Comparison of ENCODE assay signal across 27 cellular contexts in genomic region chr4:53997901-53998300, GRCh38.
A peak's percentile ranks its signal among the peaks of the same experiment; 100 is the strongest.
DNase-seq lines count a peak whose midpoint lies in the region; ATAC-seq, FAIRE-seq and TF ChIP-seq lines count a peak whose summit lies in the region.
"Had no signal": no experiment of that assay in that cellular context is flagged by ENCODE, and none has a peak within 500 bp of the region (broad histone marks: within the 10 kb centered on the region; RNA-seq: fewer than 3 reads in every experiment).

No MANE protein-coding gene starts in this region.

- DNase-seq in right lobe of liver (peak in 2 of 3 donors; percentile 43 to 53), HepG2 (ENCODE audit: low spot score) (no peak), astrocyte (ENCODE audit: low read depth) (peak; percentile 62), kidney epithelial cell (ENCODE audit: low read depth) (peak; percentile 37), retina (no peak), NCI-H2171 treated with DMSO at 0.1 percent for 48 hours (lab: John Stamatoyannopoulos, UW) (no peak), NCI-H2196 (lab: John Stamatoyannopoulos, UW; ENCODE audit: unreplicated experiment) (no peak), NCI-H1436 treated with DMSO at 0.1 percent for 48 hours (lab: John Stamatoyannopoulos, UW) (no peak)
- DNase-seq: activated CD8-positive, alpha-beta memory T cell treated with anti-CD3 and anti-CD28 coated beads for 24 hours; activated effector memory CD4-positive, alpha-beta T cell treated with anti-CD3 and anti-CD28 coated beads, Interleukin-2, amount 50 U/mL, for 16 hours; CD4-positive, CD25-positive, alpha-beta regulatory T cell; cerebellar nuclear complex; DMS 273 treated with DMSO at 0.1 percent for 48 hours; dorsolateral prefrontal cortex; glutamatergic neuron; left cardiac atrium; mesendoderm; MG63; NCI-H2081 treated with DMSO at 0.1 percent for 48 hours; T-helper 2 cell had no signal

- H3K27me3 Mint-ChIP-seq in astrocyte (ENCODE audit: low read depth, unreplicated experiment): no peaks in the 10 kb centered on the region
- H3K27me3 Mint-ChIP-seq: CD4-positive, CD25-positive, alpha-beta regulatory T cell; stimulated activated naive CD8-positive, alpha-beta T cell treated with anti-CD3 and anti-CD28 coated beads, Interleukin-15, Interleukin-2, amounts not matched to agents 100 ng/mL and 50 ng/mL, for 24 hours had no signal

- H3K27me3 ChIP-seq in right lobe of liver: no peaks in the 10 kb centered on the region
- H3K27me3 ChIP-seq in HepG2 (ENCODE audit: control insufficient read depth in 1 of 2, insufficient read depth in 2 of 2, low read length in 2 of 2): no peaks in the 10 kb centered on the region
- H3K27me3 ChIP-seq in astrocyte (ENCODE audit: insufficient read depth, low read length): no peaks in the 10 kb centered on the region
- H3K27me3 ChIP-seq in kidney epithelial cell (ENCODE audit: control insufficient read depth, insufficient read depth, low read length): no peaks in the 10 kb centered on the region
- H3K27me3 ChIP-seq: dorsolateral prefrontal cortex, MG63, vagina had no signal

- POLR2A ChIA-PET in HepG2 (lab: Yijun Ruan, JAX): no interaction called here

- H3K27ac Mint-ChIP-seq in astrocyte (ENCODE audit: unreplicated experiment): no peak overlapping the region
- H3K27ac Mint-ChIP-seq: CD4-positive, CD25-positive, alpha-beta regulatory T cell; stimulated activated naive CD8-positive, alpha-beta T cell treated with anti-CD3 and anti-CD28 coated beads, Interleukin-15, Interleukin-2, amounts not matched to agents 100 ng/mL and 50 ng/mL, for 24 hours had no signal

- TF ChIP-seq CTCF in right lobe of liver (IDR thresholded peaks at IDR 0.05): no peak
- no peak for TF ChIP-seq CTCF in HepG2 (CRISPR knock-in tag; IDR thresholded peaks at IDR 0.05)
- TF ChIP-seq CTCF in astrocyte (IDR thresholded peaks at IDR 0.05; ENCODE audit: insufficient read depth, low read depth, low read length): no peak
- TF ChIP-seq CTCF in kidney epithelial cell (IDR thresholded peaks at IDR 0.05; ENCODE audit: insufficient read depth, low read length, poor library complexity, severe bottlenecking): no peak

- H3K79me2 ChIP-seq in HepG2 (ENCODE audit: insufficient read depth, low read length) (no peaks in the 10 kb centered on the region), astrocyte (ENCODE audit: insufficient read depth, low read length) (no peaks in the 10 kb centered on the region)

- H4K20me1 ChIP-seq in HepG2 (ENCODE audit: insufficient read depth, low read length) (no peaks in the 10 kb centered on the region), astrocyte (ENCODE audit: insufficient read depth, low read length) (no peaks in the 10 kb centered on the region)

- CTCF ChIA-PET in HepG2 (lab: Yijun Ruan, JAX; ENCODE audit: low intra/inter-chr PET ratio, low total read pairs): no interaction called here

- TF ChIP-seq POLR2A in right lobe of liver (IDR thresholded peaks at IDR 0.05) (no peak), HepG2 (IDR thresholded peaks at IDR 0.05; ENCODE audit: insufficient read depth in 1 of 2, low read depth in 2 of 2, low read length in 2 of 2) (no peak)

- H3K9ac ChIP-seq in HepG2 (ENCODE audit: insufficient read depth, low read depth, low read length): no peak overlapping the region
- no peak overlapping the region for H3K9ac ChIP-seq in astrocyte (ENCODE audit: low read length)

- H3K27ac ChIP-seq in right lobe of liver (no peak overlapping the region), HepG2 (ENCODE audit: extremely low read length, insufficient read depth, low read length) (no peak overlapping the region), astrocyte (ENCODE audit: low read depth, low read length) (no peak overlapping the region)
- H3K27ac ChIP-seq: 22Rv1, dorsolateral prefrontal cortex, prostate gland, thoracic aorta, vagina had no signal

- H3K4me1 Mint-ChIP-seq in astrocyte (ENCODE audit: low read depth, unreplicated experiment): no peaks in the 10 kb centered on the region

- no peak overlapping the region for H3K4me3 Mint-ChIP-seq in astrocyte (ENCODE audit: unreplicated experiment)
- H3K4me3 Mint-ChIP-seq: CD4-positive, CD25-positive, alpha-beta regulatory T cell; stimulated activated naive CD8-positive, alpha-beta T cell treated with anti-CD3 and anti-CD28 coated beads, Interleukin-15, Interleukin-2, amounts not matched to agents 100 ng/mL and 50 ng/mL, for 24 hours had no signal

- WGBS in right lobe of liver (ENCODE audit: insufficient coverage, low coverage, low lambda C conversion rate, missing lambda C conversion rate): 22% methylated on average over 4 of the region's 4 CpGs
- WGBS in HepG2 (ENCODE audit: low lambda C conversion rate): 95% methylated on average over 4 of the region's 4 CpGs

- H3K9me3 ChIP-seq in right lobe of liver (no peaks in the 10 kb centered on the region), HepG2 (ENCODE audit: low read length) (no peaks in the 10 kb centered on the region), astrocyte (ENCODE audit: insufficient read depth, low read depth, low read length) (no peaks in the 10 kb centered on the region)
- H3K9me3 ChIP-seq: MG63, prostate gland, thoracic aorta, vagina had no signal

- H3K36me3 ChIP-seq in right lobe of liver (no peaks in the 10 kb centered on the region), HepG2 (replicated peaks in 1 of 2; ENCODE audit: control insufficient read depth in 1 of 2, insufficient read depth in 2 of 2, low read length in 2 of 2) (no peaks in the 10 kb centered on the region), astrocyte (ENCODE audit: insufficient read depth, low read length) (no peaks in the 10 kb centered on the region), kidney epithelial cell (ENCODE audit: control insufficient read depth, insufficient read depth, low read length) (no peaks in the 10 kb centered on the region)
- H3K36me3 ChIP-seq: prostate gland, thoracic aorta, vagina had no signal

- no peak for TF ChIP-seq EP300 in HepG2 (IDR thresholded peaks at IDR 0.05; ENCODE audit: low read depth in 2 of 2, low read length in 2 of 2)
- no peak for TF ChIP-seq EP300 in HepG2 (CRISPR knock-in tag; IDR thresholded peaks at IDR 0.05; ENCODE audit: borderline replicate concordance)

- in situ Hi-C loops in HepG2 (cut with HindIII; ENCODE audit: extremely low pct_ligation_motif_present, low pct_unique_long_range_greater_than_20kb): no loop called here

- H2AFZ ChIP-seq in HepG2 (ENCODE audit: low read length) (no peak overlapping the region), astrocyte (ENCODE audit: low read depth, low read length) (no peak overlapping the region)

- no TSS peak for BruUV-seq in HepG2 (replicated peaks; lab: Mats Ljungman, UMichigan)

- no peak overlapping the region for H3K4me2 ChIP-seq in HepG2 (ENCODE audit: low read depth, low read length)
- H3K4me2 ChIP-seq in astrocyte (ENCODE audit: low read length): no peak overlapping the region

- no peaks in the 10 kb centered on the region for H3K9me3 Mint-ChIP-seq in astrocyte (ENCODE audit: unreplicated experiment)
- H3K9me3 Mint-ChIP-seq: CD4-positive, CD25-positive, alpha-beta regulatory T cell; stimulated activated naive CD8-positive, alpha-beta T cell treated with anti-CD3 and anti-CD28 coated beads, Interleukin-15, Interleukin-2, amounts not matched to agents 100 ng/mL and 50 ng/mL, for 24 hours had no signal

- H3K36me3 Mint-ChIP-seq in astrocyte (ENCODE audit: low read depth, unreplicated experiment): peaks cover 9% of the 10 kb centered on the region

- ATAC-seq in right lobe of liver (peak; percentile 42 to 64 (median 52)), HepG2 (no peak)
- ATAC-seq: left cardiac atrium had no signal

- no peak for TF ChIP-seq RAD21 in HepG2 (CRISPR knock-in tag; IDR thresholded peaks at IDR 0.05)

- peaks cover 0 to 24% (median 6%) of the 10 kb centered on the region in 4 donors for H3K4me1 ChIP-seq in right lobe of liver
- peaks cover 10% of the 10 kb centered on the region for H3K4me1 ChIP-seq in HepG2 (ENCODE audit: insufficient read depth, low read length)
- H3K4me1 ChIP-seq in astrocyte (ENCODE audit: insufficient read depth, low read length): no peaks in the 10 kb centered on the region
- H3K4me1 ChIP-seq: prostate gland, vagina had no signal

- no peak overlapping the region for H3K4me3 ChIP-seq in right lobe of liver
- no peak overlapping the region for H3K4me3 ChIP-seq in HepG2 (replicated peaks in 1 of 3; ENCODE audit: insufficient read depth in 1 of 3, low read depth in 2 of 3, low read length in 3 of 3)
- no peak overlapping the region for H3K4me3 ChIP-seq in astrocyte (ENCODE audit: insufficient read depth, low read depth, low read length)
- no peak overlapping the region for H3K4me3 ChIP-seq in kidney epithelial cell (ENCODE audit: low read depth, low read length)
- H3K4me3 ChIP-seq: dorsolateral prefrontal cortex, MG63, prostate gland, thoracic aorta, vagina had no signal

- intact Hi-C loops in right lobe of liver (cut with DNase I): no loop called here
- intact Hi-C loops in HepG2 (cut with micrococcal nuclease; ENCODE audit: unreplicated experiment): no loop called here

- FAIRE-seq in HepG2 (lab: Jason Lieb, UNC): no peak
- no peak for FAIRE-seq in astrocyte (lab: Jason Lieb, UNC)
- FAIRE-seq: GM12892, H1 had no signal

TF ChIP-seq in HepG2, 621 proteins besides CTCF, POLR2A, EP300 and RAD21:
- TF ChIP-seq, protein P1, sequence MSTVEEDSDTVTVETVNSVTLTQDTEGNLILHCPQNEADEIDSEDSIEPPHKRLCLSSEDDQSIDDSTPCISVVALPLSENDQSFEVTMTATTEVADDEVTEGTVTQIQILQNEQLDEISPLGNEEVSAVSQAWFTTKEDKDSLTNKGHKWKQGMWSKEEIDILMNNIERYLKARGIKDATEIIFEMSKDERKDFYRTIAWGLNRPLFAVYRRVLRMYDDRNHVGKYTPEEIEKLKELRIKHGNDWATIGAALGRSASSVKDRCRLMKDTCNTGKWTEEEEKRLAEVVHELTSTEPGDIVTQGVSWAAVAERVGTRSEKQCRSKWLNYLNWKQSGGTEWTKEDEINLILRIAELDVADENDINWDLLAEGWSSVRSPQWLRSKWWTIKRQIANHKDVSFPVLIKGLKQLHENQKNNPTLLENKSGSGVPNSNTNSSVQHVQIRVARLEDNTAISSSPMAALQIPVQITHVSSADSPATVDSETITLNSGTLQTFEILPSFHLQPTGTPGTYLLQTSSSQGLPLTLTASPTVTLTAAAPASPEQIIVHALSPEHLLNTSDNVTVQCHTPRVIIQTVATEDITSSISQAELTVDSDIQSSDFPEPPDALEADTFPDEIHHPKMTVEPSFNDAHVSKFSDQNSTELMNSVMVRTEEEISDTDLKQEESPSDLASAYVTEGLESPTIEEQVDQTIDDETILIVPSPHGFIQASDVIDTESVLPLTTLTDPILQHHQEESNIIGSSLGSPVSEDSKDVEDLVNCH (CRISPR knock-in tag; IDR thresholded peaks at IDR 0.05): no peak

Comparison
In these comparisons a context has a peak if more than half of its experiments do, and no peak if none do; other contexts are left out.
1. DNase-seq: peak in right lobe of liver (2 of 3), astrocyte (single experiment) and kidney epithelial cell (single experiment); none in HepG2 (single experiment), retina (single experiment), NCI-H2171 treated with DMSO at 0.1 percent for 48 hours (single experiment), NCI-H2196 (single experiment) and NCI-H1436 treated with DMSO at 0.1 percent for 48 hours (single experiment).